In genomic region chr6:3607171-3607570, GRCh38 we compare ENCODE assay signal across 19 cellular contexts.
"Had no signal": no experiment of that assay in that cellular context is flagged by ENCODE, and none has a peak within 500 bp of the region (broad histone marks: within the 10 kb centered on the region; RNA-seq: fewer than 3 reads in every experiment).

No MANE protein-coding gene starts in this region.

- H3K4me3 Mint-ChIP-seq: IgD-negative memory B cell had no signal

- DNase-seq: Kasumi-1, MM.1S, NCI-H1092 treated with DMSO at 0.1 percent for 48 hours, NCI-H1436, NCI-H187, NCI-H2029, NCI-H2081 treated with DMSO at 0.1 percent for 48 hours, NCI-H2171, NCI-H226, NCI-H446, NCI-H510A, NCI-H524 treated with DMSO at 0.1 percent for 48 hours, NCI-H69, NCI-H774, Right ventricle myocardium superior, RPMI8226, SIG-M5 had no signal

- H3K36me3 Mint-ChIP-seq: IgD-negative memory B cell had no signal

- ATAC-seq: K562 had no signal

- H3K27ac Mint-ChIP-seq: IgD-negative memory B cell had no signal

- H3K4me1 Mint-ChIP-seq: IgD-negative memory B cell had no signal
